ENCODE assay signal across 34 cellular contexts in genomic region chr6:94494500-94494899, GRCh38.
"Had no signal": no experiment of that assay in that cellular context is flagged by ENCODE, and none has a peak within 500 bp of the region (broad histone marks: within the 10 kb centered on the region; RNA-seq: fewer than 3 reads in every experiment).

No MANE protein-coding gene starts in this region.

- H3K36me3 ChIP-seq: MG63 had no signal

- H3K9me3 ChIP-seq: MG63 had no signal

- H3K4me3 ChIP-seq: MG63 had no signal

- DNase-seq: Karpas-422, Kasumi-1, MG63, MM.1S, MV-4-11, NCI-H1048, NCI-H1092, NCI-H1092 treated with DMSO at 0.1 percent for 48 hours, NCI-H1105, NCI-H1105 treated with DMSO at 0.1 percent for 48 hours, NCI-H1417, NCI-H1417 treated with DMSO at 0.1 percent for 48 hours, NCI-H1436, NCI-H1436 treated with DMSO at 0.1 percent for 48 hours, NCI-H146, NCI-H1694, NCI-H187, NCI-H187 treated with DMSO at 0.1 percent for 48 hours, NCI-H1930, NCI-H2029, NCI-H2029 treated with DMSO at 0.1 percent for 48 hours, NCI-H2081, NCI-H2081 treated with DMSO at 0.1 percent for 48 hours, NCI-H2107, NCI-H2171, NCI-H2171 treated with DMSO at 0.1 percent for 48 hours, NCI-H2227 treated with DMSO at 0.1 percent for 48 hours, NCI-H226, NCI-H345, NCI-H446, NCI-H446 treated with DMSO at 0.1 percent for 48 hours, NCI-H510A, NCI-H510A treated with DMSO at 0.1 percent for 48 hours, NCI-H524 had no signal

- H3K27me3 ChIP-seq: MG63 had no signal
